In genomic region chr15:99982662-99983061, GRCh38 we compare ENCODE assay signal across 3 cellular contexts.
A peak's percentile ranks its signal among the peaks of the same experiment; 100 is the strongest.
TF ChIP-seq lines count a peak whose summit lies in the region.

No MANE protein-coding gene starts in this region.

TF ChIP-seq in SK-N-SH, 30 proteins besides CTCF, POLR2A, EP300 and RAD21:
- TF ChIP-seq USF2 (IDR thresholded peaks at IDR 0.05; ENCODE audit: borderline replicate concordance, low read depth, low read length) (no peak), GATA2 (CRISPR knock-in tag; IDR thresholded peaks at IDR 0.05) (0 out of 2 replicates have a peak, but pooled peaks have one; percentile 6)

TF ChIP-seq in SK-N-SH treated with all-trans-retinoic acid at 6 μM for 48 hours, 23 proteins besides CTCF, POLR2A, EP300 and RAD21 (continued from another document):
- no peak for TF ChIP-seq TSHZ2 (CRISPR knock-in tag; IDR thresholded peaks at IDR 0.05)
- TF ChIP-seq PPARA (CRISPR knock-in tag; IDR thresholded peaks at IDR 0.05; ENCODE audit: borderline replicate concordance): no peak
- TF ChIP-seq ZC3H10 (CRISPR knock-in tag; IDR thresholded peaks at IDR 0.05): no peak
- TF ChIP-seq BACH2 (CRISPR knock-in tag; IDR thresholded peaks at IDR 0.05; ENCODE audit: borderline replicate concordance): no peak
- no peak for TF ChIP-seq ISL1 (CRISPR knock-in tag; IDR thresholded peaks at IDR 0.05)
- no peak for TF ChIP-seq POU6F1 (CRISPR knock-in tag; IDR thresholded peaks at IDR 0.05; ENCODE audit: borderline replicate concordance, low read depth)

TF ChIP-seq in H1, 55 proteins besides CTCF, POLR2A, EP300 and RAD21 (continued from another document):
- TF ChIP-seq SAP30 (IDR thresholded peaks at IDR 0.05; ENCODE audit: insufficient read depth, insufficient replicate concordance, low read length) (no peak), E2F6 (IDR thresholded peaks at IDR 0.05) (no peak), HDAC2 (IDR thresholded peaks at IDR 0.05; ENCODE audit: borderline replicate concordance in 1 of 2, low read depth in 2 of 2, low read length in 2 of 2) (no peak), KDM1A (IDR thresholded peaks at IDR 0.05; ENCODE audit: borderline replicate concordance, low read length) (no peak), CBX8 (IDR thresholded peaks at IDR 0.05; ENCODE audit: borderline replicate concordance, low read depth, low read length) (no peak), SIRT6 (IDR thresholded peaks at IDR 0.05; ENCODE audit: low read length) (no peak), HDAC6 (IDR thresholded peaks at IDR 0.05; ENCODE audit: low read depth, low read length) (no peak), JUN (IDR thresholded peaks at IDR 0.05; ENCODE audit: low read depth, low read length) (no peak), BACH1 (IDR thresholded peaks at IDR 0.05; ENCODE audit: low read length) (no peak), EGR1 (IDR thresholded peaks at IDR 0.05; ENCODE audit: borderline replicate concordance, low read depth, low read length) (no peak), MAX (IDR thresholded peaks at IDR 0.05) (no peak), KDM5A (IDR thresholded peaks at IDR 0.05; ENCODE audit: low read length) (no peak), CHD2 (IDR thresholded peaks at IDR 0.05; ENCODE audit: low read length) (no peak), CTBP2 (IDR thresholded peaks at IDR 0.05; ENCODE audit: borderline replicate concordance, insufficient read depth, insufficient read length, low read length) (no peak), CBX5 (IDR thresholded peaks at IDR 0.05; ENCODE audit: low read depth, low read length) (no peak), RNF2 (IDR thresholded peaks at IDR 0.05; ENCODE audit: borderline replicate concordance, low read depth, low read length, missing control alignments, poor library complexity, severe bottlenecking) (no peak), GABPA (IDR thresholded peaks at IDR 0.05; ENCODE audit: borderline replicate concordance, insufficient read depth, low read length) (no peak), MAFK (IDR thresholded peaks at IDR 0.05; ENCODE audit: low read depth, low read length) (no peak), NANOG (IDR thresholded peaks at IDR 0.05; ENCODE audit: insufficient read depth, low read depth, low read length, poor library complexity, severe bottlenecking) (no peak)
